Comparison of ENCODE assay signal across 1 cellular context in genomic region chrX:112837531-112837930, GRCh38.
TF ChIP-seq lines count a peak whose summit lies in the region.

No MANE protein-coding gene starts in this region.

TF ChIP-seq in GM23338, 12 proteins besides CTCF, POLR2A, EP300 and RAD21:
- TF ChIP-seq, protein P1, sequence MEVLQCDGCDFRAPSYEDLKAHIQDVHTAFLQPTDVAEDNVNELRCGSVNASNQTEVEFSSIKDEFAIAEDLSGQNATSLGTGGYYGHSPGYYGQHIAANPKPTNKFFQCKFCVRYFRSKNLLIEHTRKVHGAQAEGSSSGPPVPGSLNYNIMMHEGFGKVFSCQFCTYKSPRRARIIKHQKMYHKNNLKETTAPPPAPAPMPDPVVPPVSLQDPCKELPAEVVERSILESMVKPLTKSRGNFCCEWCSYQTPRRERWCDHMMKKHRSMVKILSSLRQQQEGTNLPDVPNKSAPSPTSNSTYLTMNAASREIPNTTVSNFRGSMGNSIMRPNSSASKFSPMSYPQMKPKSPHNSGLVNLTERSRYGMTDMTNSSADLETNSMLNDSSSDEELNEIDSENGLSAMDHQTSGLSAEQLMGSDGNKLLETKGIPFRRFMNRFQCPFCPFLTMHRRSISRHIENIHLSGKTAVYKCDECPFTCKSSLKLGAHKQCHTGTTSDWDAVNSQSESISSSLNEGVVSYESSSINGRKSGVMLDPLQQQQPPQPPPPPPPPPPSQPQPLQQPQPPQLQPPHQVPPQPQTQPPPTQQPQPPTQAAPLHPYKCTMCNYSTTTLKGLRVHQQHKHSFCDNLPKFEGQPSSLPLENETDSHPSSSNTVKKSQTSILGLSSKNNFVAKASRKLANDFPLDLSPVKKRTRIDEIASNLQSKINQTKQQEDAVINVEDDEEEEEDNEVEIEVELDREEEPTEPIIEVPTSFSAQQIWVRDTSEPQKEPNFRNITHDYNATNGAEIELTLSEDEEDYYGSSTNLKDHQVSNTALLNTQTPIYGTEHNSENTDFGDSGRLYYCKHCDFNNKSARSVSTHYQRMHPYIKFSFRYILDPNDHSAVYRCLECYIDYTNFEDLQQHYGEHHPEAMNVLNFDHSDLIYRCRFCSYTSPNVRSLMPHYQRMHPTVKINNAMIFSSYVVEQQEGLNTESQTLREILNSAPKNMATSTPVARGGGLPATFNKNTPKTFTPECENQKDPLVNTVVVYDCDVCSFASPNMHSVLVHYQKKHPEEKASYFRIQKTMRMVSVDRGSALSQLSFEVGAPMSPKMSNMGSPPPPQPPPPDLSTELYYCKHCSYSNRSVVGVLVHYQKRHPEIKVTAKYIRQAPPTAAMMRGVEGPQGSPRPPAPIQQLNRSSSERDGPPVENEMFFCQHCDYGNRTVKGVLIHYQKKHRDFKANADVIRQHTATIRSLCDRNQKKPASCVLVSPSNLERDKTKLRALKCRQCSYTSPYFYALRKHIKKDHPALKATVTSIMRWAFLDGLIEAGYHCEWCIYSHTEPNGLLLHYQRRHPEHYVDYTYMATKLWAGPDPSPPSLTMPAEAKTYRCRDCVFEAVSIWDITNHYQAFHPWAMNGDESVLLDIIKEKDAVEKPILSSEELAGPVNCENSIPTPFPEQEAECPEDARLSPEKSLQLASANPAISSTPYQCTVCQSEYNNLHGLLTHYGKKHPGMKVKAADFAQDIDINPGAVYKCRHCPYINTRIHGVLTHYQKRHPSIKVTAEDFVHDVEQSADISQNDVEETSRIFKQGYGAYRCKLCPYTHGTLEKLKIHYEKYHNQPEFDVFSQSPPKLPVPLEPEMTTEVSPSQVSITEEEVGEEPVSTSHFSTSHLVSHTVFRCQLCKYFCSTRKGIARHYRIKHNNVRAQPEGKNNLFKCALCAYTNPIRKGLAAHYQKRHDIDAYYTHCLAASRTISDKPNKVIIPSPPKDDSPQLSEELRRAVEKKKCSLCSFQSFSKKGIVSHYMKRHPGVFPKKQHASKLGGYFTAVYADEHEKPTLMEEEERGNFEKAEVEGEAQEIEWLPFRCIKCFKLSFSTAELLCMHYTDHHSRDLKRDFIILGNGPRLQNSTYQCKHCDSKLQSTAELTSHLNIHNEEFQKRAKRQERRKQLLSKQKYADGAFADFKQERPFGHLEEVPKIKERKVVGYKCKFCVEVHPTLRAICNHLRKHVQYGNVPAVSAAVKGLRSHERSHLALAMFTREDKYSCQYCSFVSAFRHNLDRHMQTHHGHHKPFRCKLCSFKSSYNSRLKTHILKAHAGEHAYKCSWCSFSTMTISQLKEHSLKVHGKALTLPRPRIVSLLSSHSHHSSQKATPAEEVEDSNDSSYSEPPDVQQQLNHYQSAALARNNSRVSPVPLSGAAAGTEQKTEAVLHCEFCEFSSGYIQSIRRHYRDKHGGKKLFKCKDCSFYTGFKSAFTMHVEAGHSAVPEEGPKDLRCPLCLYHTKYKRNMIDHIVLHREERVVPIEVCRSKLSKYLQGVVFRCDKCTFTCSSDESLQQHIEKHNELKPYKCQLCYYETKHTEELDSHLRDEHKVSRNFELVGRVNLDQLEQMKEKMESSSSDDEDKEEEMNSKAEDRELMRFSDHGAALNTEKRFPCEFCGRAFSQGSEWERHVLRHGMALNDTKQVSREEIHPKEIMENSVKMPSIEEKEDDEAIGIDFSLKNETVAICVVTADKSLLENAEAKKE (CRISPR knock-in tag; IDR thresholded peaks at IDR 0.05), result no peak
- TF ChIP-seq, protein P2, sequence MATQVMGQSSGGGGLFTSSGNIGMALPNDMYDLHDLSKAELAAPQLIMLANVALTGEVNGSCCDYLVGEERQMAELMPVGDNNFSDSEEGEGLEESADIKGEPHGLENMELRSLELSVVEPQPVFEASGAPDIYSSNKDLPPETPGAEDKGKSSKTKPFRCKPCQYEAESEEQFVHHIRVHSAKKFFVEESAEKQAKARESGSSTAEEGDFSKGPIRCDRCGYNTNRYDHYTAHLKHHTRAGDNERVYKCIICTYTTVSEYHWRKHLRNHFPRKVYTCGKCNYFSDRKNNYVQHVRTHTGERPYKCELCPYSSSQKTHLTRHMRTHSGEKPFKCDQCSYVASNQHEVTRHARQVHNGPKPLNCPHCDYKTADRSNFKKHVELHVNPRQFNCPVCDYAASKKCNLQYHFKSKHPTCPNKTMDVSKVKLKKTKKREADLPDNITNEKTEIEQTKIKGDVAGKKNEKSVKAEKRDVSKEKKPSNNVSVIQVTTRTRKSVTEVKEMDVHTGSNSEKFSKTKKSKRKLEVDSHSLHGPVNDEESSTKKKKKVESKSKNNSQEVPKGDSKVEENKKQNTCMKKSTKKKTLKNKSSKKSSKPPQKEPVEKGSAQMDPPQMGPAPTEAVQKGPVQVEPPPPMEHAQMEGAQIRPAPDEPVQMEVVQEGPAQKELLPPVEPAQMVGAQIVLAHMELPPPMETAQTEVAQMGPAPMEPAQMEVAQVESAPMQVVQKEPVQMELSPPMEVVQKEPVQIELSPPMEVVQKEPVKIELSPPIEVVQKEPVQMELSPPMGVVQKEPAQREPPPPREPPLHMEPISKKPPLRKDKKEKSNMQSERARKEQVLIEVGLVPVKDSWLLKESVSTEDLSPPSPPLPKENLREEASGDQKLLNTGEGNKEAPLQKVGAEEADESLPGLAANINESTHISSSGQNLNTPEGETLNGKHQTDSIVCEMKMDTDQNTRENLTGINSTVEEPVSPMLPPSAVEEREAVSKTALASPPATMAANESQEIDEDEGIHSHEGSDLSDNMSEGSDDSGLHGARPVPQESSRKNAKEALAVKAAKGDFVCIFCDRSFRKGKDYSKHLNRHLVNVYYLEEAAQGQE (IDR thresholded peaks at IDR 0.05; ENCODE audit: unreplicated experiment), result no peak
- TF ChIP-seq STAT1 (IDR thresholded peaks at IDR 0.05; ENCODE audit: unreplicated experiment) (no peak), POLR2AphosphoS5 (IDR thresholded peaks at IDR 0.05; ENCODE audit: low read depth) (no peak), CREB1 (CRISPR knock-in tag; IDR thresholded peaks at IDR 0.05; ENCODE audit: low read depth) (no peak), JUNB (IDR thresholded peaks at IDR 0.05; ENCODE audit: unreplicated experiment) (no peak), EZH2phosphoT487 (IDR thresholded peaks at IDR 0.05; ENCODE audit: unreplicated experiment) (no peak)
